In genomic region chr4:90061881-90062280, GRCh38 we compare ENCODE assay signal across 23 cellular contexts.
"Had no signal": no experiment of that assay in that cellular context is flagged by ENCODE, and none has a peak within 500 bp of the region (broad histone marks: within the 10 kb centered on the region; RNA-seq: fewer than 3 reads in every experiment).

No MANE protein-coding gene starts in this region.

- H3K9me3 Mint-ChIP-seq: activated B cell treated with CpG ODN at 0.5 μM for 24 hours; activated naive CD8-positive, alpha-beta T cell treated with anti-CD3 and anti-CD28 coated beads for 36 hours; central memory CD8-positive, alpha-beta T cell; T-helper 1 cell treated with Interleukin-12 subunit alpha and Interleukin-12 subunit beta and Interleukin-4 antibody, amounts not matched to agents 30 μg/mL and 1 μg/mL, for 36 hours had no signal

- H3K4me1 Mint-ChIP-seq: activated B cell treated with CpG ODN at 0.5 μM for 24 hours; activated CD4-positive, alpha-beta T cell treated with anti-CD3 and anti-CD28 coated beads for 36 hours; activated naive CD8-positive, alpha-beta T cell treated with anti-CD3 and anti-CD28 coated beads for 36 hours; central memory CD8-positive, alpha-beta T cell; natural killer cell had no signal

- H3K4me1 ChIP-seq: esophagus squamous epithelium, gastrocnemius medialis, left ventricle myocardium inferior, upper lobe of right lung had no signal

- H3K27ac Mint-ChIP-seq: activated B cell treated with CpG ODN at 0.5 μM for 24 hours; activated CD4-positive, alpha-beta T cell treated with anti-CD3 and anti-CD28 coated beads for 36 hours; activated naive CD8-positive, alpha-beta T cell treated with anti-CD3 and anti-CD28 coated beads for 36 hours; natural killer cell; T-helper 1 cell treated with Interleukin-12 subunit alpha and Interleukin-12 subunit beta and Interleukin-4 antibody, amounts not matched to agents 30 μg/mL and 1 μg/mL, for 36 hours had no signal

- H3K9me3 ChIP-seq: esophagus squamous epithelium, gastrocnemius medialis, left ventricle myocardium inferior, neutrophil, thoracic aorta, upper lobe of right lung had no signal

- FAIRE-seq: astrocyte, colon had no signal

- H3K36me3 Mint-ChIP-seq: activated naive CD8-positive, alpha-beta T cell treated with anti-CD3 and anti-CD28 coated beads for 36 hours; natural killer cell had no signal

- DNase-seq: activated B cell treated with CpG ODN at 0.5 μM for 24 hours; activated CD4-positive, alpha-beta T cell treated with anti-CD3 and anti-CD28 coated beads for 36 hours; activated CD4-positive, alpha-beta T cell treated with anti-CD3 and anti-CD28 coated beads, Interleukin-2, amount 50 U/mL, for 4 hours; activated naive CD4-positive, alpha-beta T cell treated with Interleukin-2 at 50 U/mL for 16 hours; activated naive CD8-positive, alpha-beta T cell treated with anti-CD3 and anti-CD28 coated beads for 36 hours; activated T-cell treated with anti-CD3 and anti-CD28 coated beads, Interleukin-2, amount 50 U/mL, for 48 hours; effector memory CD4-positive, alpha-beta T cell; esophagus squamous epithelium; gastrocnemius medialis; hippocampal formation; left ventricle myocardium inferior; midbrain; natural killer cell; stimulated activated CD4-positive, alpha-beta T cell treated with anti-CD3 and anti-CD28 coated beads, Interleukin-4, amount 100 ng/mL, for 24 hours; stimulated activated naive CD4-positive, alpha-beta T cell treated with Interleukin-2 at 50 U/mL for 16 hours; T1000; upper lobe of right lung had no signal

- ATAC-seq: activated CD4-positive, alpha-beta T cell treated with anti-CD3 and anti-CD28 coated beads for 36 hours; gastrocnemius medialis; natural killer cell; upper lobe of right lung had no signal

- H3K27me3 Mint-ChIP-seq: activated CD4-positive, alpha-beta T cell treated with anti-CD3 and anti-CD28 coated beads for 36 hours; activated naive CD8-positive, alpha-beta T cell treated with anti-CD3 and anti-CD28 coated beads for 36 hours; central memory CD8-positive, alpha-beta T cell had no signal

- H3K4me3 ChIP-seq: esophagus squamous epithelium, gastrocnemius medialis, left ventricle myocardium inferior, thoracic aorta, upper lobe of right lung had no signal

- H3K27ac ChIP-seq: esophagus squamous epithelium, gastrocnemius medialis, left ventricle myocardium inferior, neutrophil, thoracic aorta, upper lobe of right lung had no signal

- H3K4me3 Mint-ChIP-seq: activated B cell treated with CpG ODN at 0.5 μM for 24 hours; activated CD4-positive, alpha-beta T cell treated with anti-CD3 and anti-CD28 coated beads for 36 hours; activated naive CD8-positive, alpha-beta T cell treated with anti-CD3 and anti-CD28 coated beads for 36 hours; central memory CD8-positive, alpha-beta T cell; natural killer cell; T-helper 1 cell treated with Interleukin-12 subunit alpha and Interleukin-12 subunit beta and Interleukin-4 antibody, amounts not matched to agents 30 μg/mL and 1 μg/mL, for 36 hours had no signal

- H3K36me3 ChIP-seq: esophagus squamous epithelium, gastrocnemius medialis, left ventricle myocardium inferior, neutrophil, thoracic aorta, upper lobe of right lung had no signal

- H3K27me3 ChIP-seq: esophagus squamous epithelium, gastrocnemius medialis, neutrophil, upper lobe of right lung had no signal
